Comparison of ENCODE assay signal across 2 cellular contexts in genomic region chr2:14272396-14273077, GRCh38.
TF ChIP-seq lines count a peak whose summit lies in the region.

No MANE protein-coding gene starts in this region.

TF ChIP-seq in GM23338, 12 proteins besides CTCF, POLR2A, EP300 and RAD21:
- no peak for TF ChIP-seq ZNF331 (CRISPR knock-in tag; IDR thresholded peaks at IDR 0.05; ENCODE audit: low read depth)
- TF ChIP-seq ETS1 (IDR thresholded peaks at IDR 0.05) = no peak
- no peak for TF ChIP-seq POLR2AphosphoS5 (IDR thresholded peaks at IDR 0.05; ENCODE audit: low read depth)
- TF ChIP-seq EZH2phosphoT487 (IDR thresholded peaks at IDR 0.05; ENCODE audit: unreplicated experiment) = no peak
- no peak for TF ChIP-seq STAT1 (IDR thresholded peaks at IDR 0.05; ENCODE audit: unreplicated experiment)
- no peak for TF ChIP-seq NANOG (IDR thresholded peaks at IDR 0.05; ENCODE audit: borderline replicate concordance)
- TF ChIP-seq EZH2 (IDR thresholded peaks at IDR 0.05; ENCODE audit: low read depth, unreplicated experiment) = no peak
- TF ChIP-seq REST (IDR thresholded peaks at IDR 0.05; ENCODE audit: unreplicated experiment) = no peak
- TF ChIP-seq CREB1 (CRISPR knock-in tag; IDR thresholded peaks at IDR 0.05; ENCODE audit: low read depth) = no peak
- no peak for TF ChIP-seq ZNF462 (CRISPR knock-in tag; IDR thresholded peaks at IDR 0.05)
- TF ChIP-seq ZNF114 (CRISPR knock-in tag; IDR thresholded peaks at IDR 0.05) = no peak
- no peak for TF ChIP-seq JUNB (IDR thresholded peaks at IDR 0.05; ENCODE audit: unreplicated experiment)
TF ChIP-seq in GM23338: peak in this region for 0.

TF ChIP-seq in H1, 55 proteins besides CTCF, POLR2A, EP300 and RAD21:
- no peak for TF ChIP-seq SP1 (IDR thresholded peaks at IDR 0.05; ENCODE audit: low read depth, low read length)
- no peak for TF ChIP-seq NRF1 (IDR thresholded peaks at IDR 0.05; ENCODE audit: low read depth, low read length)
TF ChIP-seq in H1: peak in this region for 0.
